ENCODE assay signal across 31 cellular contexts in genomic region chr3:107699682-107700081, GRCh38.
DNase-seq lines count a peak whose midpoint lies in the region; ATAC-seq and TF ChIP-seq lines count a peak whose summit lies in the region.
"Had no signal": no experiment of that assay in that cellular context is flagged by ENCODE, and none has a peak within 500 bp of the region (broad histone marks: within the 10 kb centered on the region; RNA-seq: fewer than 3 reads in every experiment).

No MANE protein-coding gene starts in this region.

- no peak overlapping the region for H3K4me3 ChIP-seq in choroid plexus epithelial cell (ENCODE audit: low read depth, low read length)
- H3K4me3 ChIP-seq: gastroesophageal sphincter, left ventricle myocardium inferior, stomach, thyroid gland had no signal

- no peak for ATAC-seq in HG03460 (IDR thresholded peaks at IDR 0.05; ENCODE audit: unreplicated experiment)
- ATAC-seq: gastroesophageal sphincter; HCT116; HepG2; naive thymus-derived CD4-positive, alpha-beta T cell; PC-3 had no signal

- DNase-seq in ELR (ENCODE audit: low read depth) (peak; percentile 27), RPMI7951 (ENCODE audit: low read depth) (peak; percentile 41), choroid plexus epithelial cell (ENCODE audit: low read depth) (peak; percentile 64), kidney tubule cell (ENCODE audit: low spot score) (peak; percentile 11), NCI-H510A (lab: John Stamatoyannopoulos, UW) (no peak)
- no peak for DNase-seq in stimulated activated CD4-positive, alpha-beta T cell treated with anti-CD3 and anti-CD28 coated beads, Interleukin-15, amount 100 ng/mL, for 24 hours
- DNase-seq: activated CD4-positive, alpha-beta T cell treated with anti-CD3 and anti-CD28 coated beads for 4 hours; activated CD8-positive, alpha-beta memory T cell treated with anti-CD3 and anti-CD28 coated beads for 24 hours; activated effector memory CD4-positive, alpha-beta T cell treated with Interleukin-2 at 50 U/mL for 16 hours; activated naive CD8-positive, alpha-beta T cell treated with anti-CD3 and anti-CD28 coated beads for 36 hours; BE2C; CD8-positive, alpha-beta memory T cell; effector CD4-positive, alpha-beta T cell; erythroblast; hypothalamus; left ventricle myocardium inferior; midbrain; naive thymus-derived CD4-positive, alpha-beta T cell; NCI-H1048; NCI-H1694; NCI-H510A treated with DMSO at 0.1 percent for 48 hours; nucleus accumbens; PC-3; SHP77; stomach; T-helper 9 cell; thyroid gland had no signal

- no peak for TF ChIP-seq CTCF in choroid plexus epithelial cell (conservative IDR thresholded peaks at IDR 0.05; ENCODE audit: low read depth, low read length)

Comparison
In these comparisons a context has a peak if more than half of its experiments do, and no peak if none do; other contexts are left out.
1. DNase-seq: peak in ELR (single experiment), RPMI7951 (single experiment), choroid plexus epithelial cell (single experiment) and kidney tubule cell (single experiment); none in NCI-H510A (single experiment) and stimulated activated CD4-positive, alpha-beta T cell treated with anti-CD3 and anti-CD28 coated beads, Interleukin-15, amount 100 ng/mL, for 24 hours (single experiment).